Comparison of ENCODE assay signal across 8 cellular contexts in the genomic region with DNA sequence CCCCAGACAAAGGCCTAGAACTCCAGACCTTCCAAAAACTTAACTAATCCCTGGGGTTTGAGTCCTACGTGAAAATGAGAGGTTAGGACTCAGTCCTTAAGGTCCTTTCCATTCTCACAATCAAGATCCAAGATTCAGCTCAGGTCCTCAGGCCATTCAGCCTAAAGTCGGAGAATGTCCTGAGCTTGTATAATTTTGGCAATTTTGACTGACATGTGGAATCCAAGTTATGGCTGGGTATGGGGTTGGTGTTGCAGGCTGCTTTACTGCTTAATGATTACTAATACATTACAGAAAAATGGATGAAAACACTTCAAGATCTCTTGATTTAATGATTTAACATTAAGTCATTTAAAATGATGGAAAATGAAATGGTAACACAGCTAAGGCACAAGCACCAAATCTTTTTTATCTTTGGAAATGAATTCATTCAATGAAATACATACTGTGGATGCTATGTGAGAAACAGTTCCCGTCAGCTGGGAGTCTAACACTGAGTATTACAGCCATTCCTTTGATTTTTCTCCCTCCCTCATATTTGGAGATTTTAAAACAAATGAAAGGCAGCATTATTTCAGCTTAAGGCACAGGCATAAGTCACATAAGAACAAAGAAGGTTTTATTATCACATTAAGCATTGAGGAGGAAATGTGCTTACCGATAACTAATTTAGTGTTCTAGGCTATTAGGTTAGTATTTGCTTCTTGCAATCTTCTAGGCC. TPM values are rescaled to one million over a fixed set of nuclear protein-coding genes. Genes with fewer than 3 reads are reported as not detected.
DNase-seq lines count a peak whose midpoint lies in the region; ATAC-seq and TF ChIP-seq lines count a peak whose summit lies in the region.

No MANE protein-coding gene starts in this region.

- peak overlapping the region; percentile 84 for H3K4me3 Mint-ChIP-seq in Caco-2 (ENCODE audit: unreplicated experiment)
- peak overlapping the region; percentile 100 for H3K4me3 Mint-ChIP-seq in endothelial cell (ENCODE audit: unreplicated experiment)
- H3K4me3 Mint-ChIP-seq in progenitor cell of endocrine pancreas (ENCODE audit: low read depth): peak overlapping the region; percentile 93

- H3K36me3 ChIP-seq in Caco-2 (ENCODE audit: control insufficient read depth, insufficient read depth, low read length) (no peaks in the 10 kb centered on the region; the same call in 1 of the 2 replicates), Panc1 (ENCODE audit: control insufficient read depth, insufficient read depth, low read length) (no peaks in the 10 kb centered on the region; the same call in 1 of the 2 replicates)

- no TSS peak for BruUV-seq in Caco-2 (replicated peaks; lab: Mats Ljungman, UMichigan)
- no TSS peak for BruUV-seq in Panc1 (replicated peaks; lab: Mats Ljungman, UMichigan)

- H3K4me1 Mint-ChIP-seq in Caco-2 (ENCODE audit: low read depth, unreplicated experiment) (peaks cover 29% of the 10 kb centered on the region), endothelial cell (ENCODE audit: unreplicated experiment) (peaks cover 64% of the 10 kb centered on the region), progenitor cell of endocrine pancreas (ENCODE audit: low read depth) (peaks cover 33% of the 10 kb centered on the region)

- H3K27ac Mint-ChIP-seq in Caco-2 (ENCODE audit: unreplicated experiment) (peak overlapping the region; percentile 84), endothelial cell (ENCODE audit: unreplicated experiment) (peak overlapping the region; percentile 97), progenitor cell of endocrine pancreas (peak overlapping the region; percentile 99)

- ATAC-seq in Panc1 (no peak), HG03571 (IDR thresholded peaks at IDR 0.05; ENCODE audit: unreplicated experiment) (no peak), GM18520 (IDR thresholded peaks at IDR 0.05; ENCODE audit: unreplicated experiment) (no peak)

- H3K9me3 ChIP-seq in Caco-2: no peaks in the 10 kb centered on the region
- H3K9me3 ChIP-seq in Panc1 (ENCODE audit: control insufficient read depth, insufficient read depth, low read depth, low read length): no peaks in the 10 kb centered on the region

- DNase-seq in Caco-2 (no peak), Panc1 (ENCODE audit: low read depth, low spot score) (no peak), endothelial cell (ENCODE audit: low spot score) (no peak), progenitor cell of endocrine pancreas (ENCODE audit: low spot score, unreplicated experiment) (no peak), DMS79 treated with DMSO at 0.1 percent for 48 hours (lab: John Stamatoyannopoulos, UW) (no peak)
- no peak for DNase-seq in activated CD4-positive, CD25-positive, alpha-beta regulatory T cell treated with anti-CD3 and anti-CD28 coated beads, Interleukin-2, amount 50 U/mL, for 72 hours

- peak overlapping the region; percentile 45; the same call in 1 of the 2 replicates for H3K27ac ChIP-seq in Panc1 (ENCODE audit: low read length)

- H3K4me3 ChIP-seq in Caco-2 (ENCODE audit: low read depth, low read length) (peak overlapping the region; percentile 68), Panc1 (ENCODE audit: low read depth in 2 of 2, low read length in 2 of 2) (peak overlapping the region; percentile 63 to 72)

- POLR2A ChIA-PET in Caco-2 (lab: Charles Lee): no interaction called here
- POLR2A ChIA-PET in Panc1 (lab: Charles Lee): no interaction called here

- H3K4me1 ChIP-seq in Caco-2 (peaks cover 13% of the 10 kb centered on the region), Panc1 (ENCODE audit: control insufficient read depth, insufficient read depth, low read length) (peaks cover 3% of the 10 kb centered on the region; the same call in 1 of the 2 replicates)

- H3K36me3 Mint-ChIP-seq in Caco-2 (ENCODE audit: insufficient read depth, unreplicated experiment) (no peaks in the 10 kb centered on the region), endothelial cell (ENCODE audit: low read depth, unreplicated experiment) (peaks cover 32% of the 10 kb centered on the region), progenitor cell of endocrine pancreas (ENCODE audit: insufficient read depth) (peaks cover 14% of the 10 kb centered on the region)

- no peaks in the 10 kb centered on the region for H3K27me3 Mint-ChIP-seq in Caco-2 (ENCODE audit: insufficient read depth, unreplicated experiment)
- H3K27me3 Mint-ChIP-seq in endothelial cell (ENCODE audit: unreplicated experiment): peaks cover 3% of the 10 kb centered on the region
- no peaks in the 10 kb centered on the region for H3K27me3 Mint-ChIP-seq in progenitor cell of endocrine pancreas

- CTCF ChIA-PET in Caco-2 (lab: Charles Lee): interaction anchor here (2.2 kb wide), 1 partner anchor 22 kb away, joined by 15 read pairs; no protein-coding TSS in a partner anchor
- CTCF ChIA-PET in Panc1 (lab: Charles Lee): no interaction called here

- no peak for TF ChIP-seq CTCF in Caco-2 (IDR thresholded peaks at IDR 0.05; ENCODE audit: insufficient read depth in 1 of 2, low read depth in 1 of 2, low read length in 1 of 2, severe bottlenecking in 1 of 2, unreplicated experiment in 1 of 2)
- no peak for TF ChIP-seq CTCF in Panc1 (IDR thresholded peaks at IDR 0.05)
- TF ChIP-seq CTCF in endothelial cell (IDR thresholded peaks at IDR 0.05; ENCODE audit: unreplicated experiment): no peak
- no peak for TF ChIP-seq CTCF in progenitor cell of endocrine pancreas (IDR thresholded peaks at IDR 0.05; ENCODE audit: unreplicated experiment)

- in situ Hi-C loops in Panc1 (cut with HindIII; ENCODE audit: low pct_unique_long_range_greater_than_20kb, low sequenced_read_pairs): no loop called here

- intact Hi-C loops in Caco-2 (cut with micrococcal nuclease; ENCODE audit: unreplicated experiment) (no loop called here), Panc1 (cut with micrococcal nuclease; ENCODE audit: unreplicated experiment) (no loop called here)

- H3K9me3 Mint-ChIP-seq in Caco-2 (ENCODE audit: unreplicated experiment) (no peaks in the 10 kb centered on the region), endothelial cell (ENCODE audit: unreplicated experiment) (no peaks in the 10 kb centered on the region), progenitor cell of endocrine pancreas (ENCODE audit: low read depth) (no peaks in the 10 kb centered on the region)

- H3K27me3 ChIP-seq in Caco-2 (replicated peaks; ENCODE audit: control insufficient read depth, insufficient read depth, low read length): no peaks in the 10 kb centered on the region
- no peaks in the 10 kb centered on the region for H3K27me3 ChIP-seq in Panc1 (ENCODE audit: control insufficient read depth, insufficient read depth, low read length)

RNA-seq across cellular contexts. Expression of a gene that starts 1.3 kb away (rescaled TPM):
- total RNA-seq in Caco-2 (2022) (15.0 and 15.6 TPM in 2 replicates), Panc1 (2021; ENCODE audit: unreplicated experiment) (11.6 TPM), endothelial cell (ENCODE audit: unreplicated experiment) (102 TPM), progenitor cell of endocrine pancreas (24.9 and 26.9 TPM in 2 replicates)
- 1.6 TPM for polyA plus RNA-seq in Panc1 (2012; ENCODE audit: insufficient read length)
